Comparison of ENCODE assay signal across 12 cellular contexts in genomic region chrX:19576742-19577141, GRCh38.
"Had no signal": no experiment of that assay in that cellular context is flagged by ENCODE, and none has a peak within 500 bp of the region (broad histone marks: within the 10 kb centered on the region; RNA-seq: fewer than 3 reads in every experiment).

No MANE protein-coding gene starts in this region.

- DNase-seq: activated CD4-positive, alpha-beta T cell treated with anti-CD3 and anti-CD28 coated beads for 48 hours; effector CD4-positive, alpha-beta T cell; islet precursor cell; mammary epithelial cell; pancreas; stimulated activated CD4-positive, alpha-beta T cell treated with anti-CD3 and anti-CD28 coated beads, Interleukin-2, amount 100 ng/mL, for 48 hours; stimulated activated naive B cell treated with anti-CD40 and anti-IgM and Interleukin-4, amounts not matched to agents 10 μg/mL and 1 μg/mL and 100 μg/mL, for 72 hours; tibial artery; uterus had no signal

- ATAC-seq: pancreas; SK-N-SH treated with all-trans-retinoic acid at 6 μM for 48 hours; stimulated activated naive B cell treated with anti-CD40 and anti-IgM and Interleukin-4, amounts not matched to agents 10 μg/mL and 1 μg/mL and 100 μg/mL, for 72 hours had no signal

- H3K27ac Mint-ChIP-seq: stimulated activated naive B cell treated with anti-CD40 and anti-IgM and Interleukin-4, amounts not matched to agents 10 μg/mL and 1 μg/mL and 100 μg/mL, for 72 hours had no signal

- H3K4me1 ChIP-seq: pancreas, tibial artery, uterus had no signal

- H3K27me3 ChIP-seq: cardiac muscle cell, pancreas, tibial artery, uterus had no signal

- H3K27ac ChIP-seq: cardiac muscle cell, pancreas, tibial artery, uterus had no signal

- H3K9me3 Mint-ChIP-seq: activated T-helper 1 cell treated with anti-CD3 and anti-CD28 coated beads, Interleukin-12 subunit alpha, Interleukin-12 subunit beta, Interleukin-2, Interleukin-4 antibody, amounts not matched to agents 30 ng/mL and 10 ng/mL and 1 ng/mL, durations not matched to agents 14 hours and 24 hours and 36 hours; stimulated activated naive B cell treated with anti-CD40 and anti-IgM and Interleukin-4, amounts not matched to agents 10 μg/mL and 1 μg/mL and 100 μg/mL, for 72 hours had no signal

- H3K36me3 ChIP-seq: cardiac muscle cell, pancreas, tibial artery, uterus had no signal

- H3K4me3 Mint-ChIP-seq: activated T-helper 1 cell treated with anti-CD3 and anti-CD28 coated beads, Interleukin-12 subunit alpha, Interleukin-12 subunit beta, Interleukin-2, Interleukin-4 antibody, amounts not matched to agents 30 ng/mL and 10 ng/mL and 1 ng/mL, durations not matched to agents 14 hours and 24 hours and 36 hours; stimulated activated naive B cell treated with anti-CD40 and anti-IgM and Interleukin-4, amounts not matched to agents 10 μg/mL and 1 μg/mL and 100 μg/mL, for 72 hours had no signal

- H3K9me3 ChIP-seq: pancreas, tibial artery, uterus had no signal

- H3K27me3 Mint-ChIP-seq: stimulated activated naive B cell treated with anti-CD40 and anti-IgM and Interleukin-4, amounts not matched to agents 10 μg/mL and 1 μg/mL and 100 μg/mL, for 72 hours had no signal

- H3K4me3 ChIP-seq: cardiac muscle cell, pancreas, tibial artery, uterus had no signal
